ENCODE assay signal across 8 cellular contexts in genomic region chr17:67942810-67943209, GRCh38. TPM values are rescaled to one million over a fixed set of nuclear protein-coding genes. Genes with fewer than 3 reads are reported as not detected.
DNase-seq lines count a peak whose midpoint lies in the region; ATAC-seq, FAIRE-seq and TF ChIP-seq lines count a peak whose summit lies in the region.
"Had no signal": no experiment of that assay in that cellular context is flagged by ENCODE, and none has a peak within 500 bp of the region (broad histone marks: within the 10 kb centered on the region; RNA-seq: fewer than 3 reads in every experiment).

No MANE protein-coding gene starts in this region.

- FAIRE-seq in G401.6 (lab: Jason Lieb, UNC) (peak; percentile 75), bronchial epithelial cell (lab: Jason Lieb, UNC) (no peak)

- H3K36me3 Mint-ChIP-seq in nephron progenitor cell (ENCODE audit: low read depth), result peaks cover 86% of the 10 kb centered on the region

- no peak overlapping the region for H3K27ac Mint-ChIP-seq in nephron progenitor cell

- H3K4me3 Mint-ChIP-seq in nephron progenitor cell, result no peak overlapping the region

- H3K36me3 ChIP-seq in bronchial epithelial cell (ENCODE audit: control insufficient read depth, insufficient read depth, low read length), result peaks cover 18% of the 10 kb centered on the region

- ATAC-seq in HG03045 (IDR thresholded peaks at IDR 0.05; ENCODE audit: unreplicated experiment), result no peak

- no peaks in the 10 kb centered on the region for H3K27me3 ChIP-seq in bronchial epithelial cell (ENCODE audit: control insufficient read depth, insufficient read depth, low read length)

- H3K4me3 ChIP-seq in bronchial epithelial cell (ENCODE audit: low read depth, low read length), result no peak overlapping the region
- H3K4me3 ChIP-seq: lung had no signal

- H3K4me1 Mint-ChIP-seq in nephron progenitor cell, result no peaks in the 10 kb centered on the region

- no peaks in the 10 kb centered on the region for H3K9me3 Mint-ChIP-seq in nephron progenitor cell

- H3K27me3 Mint-ChIP-seq in nephron progenitor cell (ENCODE audit: low read depth, poor library complexity), result no peaks in the 10 kb centered on the region

- TF ChIP-seq CTCF in bronchial epithelial cell (IDR thresholded peaks at IDR 0.05; ENCODE audit: insufficient read depth, low read length, severe bottlenecking) (peak; percentile 25), nephron progenitor cell (IDR thresholded peaks at IDR 0.05) (peak; percentile 22)

- DNase-seq in Kasumi-1 (lab: John Stamatoyannopoulos, UW) (peak; percentile 29 to 44), bronchial epithelial cell (ENCODE audit: low read depth) (peak; percentile 3), nephron progenitor cell (no peak), AG08395 (ENCODE audit: low spot score) (no peak)
- DNase-seq in stimulated activated CD8-positive, alpha-beta memory T cell treated with anti-CD3 and anti-CD28 coated beads, Interleukin-4, amount 100 ng/mL, for 48 hours, result no peak

RNA-seq across cellular contexts. Expression of gene C17orf58, which starts 53.5 kb away (rescaled TPM):
- total RNA-seq in bronchial epithelial cell, result 7.4 and 11.3 TPM in 2 replicates

Comparison
In these comparisons a context has a peak if more than half of its experiments do, and no peak if none do; other contexts are left out.
1. DNase-seq: peak in Kasumi-1 (2 of 2) and bronchial epithelial cell (single experiment); none in nephron progenitor cell (single experiment), stimulated activated CD8-positive, alpha-beta memory T cell treated with anti-CD3 and anti-CD28 coated beads, Interleukin-4, amount 100 ng/mL, for 48 hours (single experiment) and AG08395 (single experiment).